In the genomic region with DNA sequence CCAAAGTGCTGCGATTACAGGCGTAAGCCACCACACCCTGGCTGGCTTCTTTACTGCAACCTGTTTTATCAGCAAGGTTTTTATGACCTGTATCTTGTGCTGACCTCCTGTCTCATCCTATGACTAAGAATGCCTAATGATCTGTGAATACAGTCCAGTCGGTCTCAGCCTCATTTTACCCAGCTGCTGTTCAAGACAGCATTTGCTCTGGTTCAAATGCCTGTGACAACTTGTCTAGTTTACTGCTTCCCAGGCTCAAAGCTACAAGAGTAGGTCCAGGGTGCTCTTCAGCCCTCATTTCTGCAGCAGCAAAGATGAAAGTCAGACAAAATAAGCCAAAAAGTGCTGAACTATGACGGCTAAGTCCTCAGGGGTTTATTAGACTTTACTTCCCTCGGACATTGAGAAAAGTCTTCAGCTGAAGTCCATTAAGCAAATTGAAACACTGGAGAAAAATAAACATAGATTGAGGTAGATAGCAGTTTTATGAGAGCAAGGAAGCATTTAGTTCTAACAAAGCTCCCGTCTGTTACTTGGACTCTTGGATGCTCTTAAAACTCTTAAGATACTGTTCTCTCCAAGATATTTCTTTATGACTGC, we compare ENCODE assay signal across 15 cellular contexts. TPM values are rescaled to one million over a fixed set of nuclear protein-coding genes. Genes with fewer than 3 reads are reported as not detected.
A peak's percentile ranks its signal among the peaks of the same experiment; 100 is the strongest.
DNase-seq lines count a peak whose midpoint lies in the region; ATAC-seq, FAIRE-seq and TF ChIP-seq lines count a peak whose summit lies in the region.
"Had no signal": no experiment of that assay in that cellular context is flagged by ENCODE, and none has a peak within 500 bp of the region (broad histone marks: within the 10 kb centered on the region; RNA-seq: fewer than 3 reads in every experiment).

No MANE protein-coding gene starts in this region.

- no peak overlapping the region for H4K91ac ChIP-seq in H1 (replicated peaks; ENCODE audit: insufficient read length, low read length)

- H3K27me3 Mint-ChIP-seq in mesothelial cell of epicardium (ENCODE audit: low read depth) = no peaks in the 10 kb centered on the region

- no peak overlapping the region for H3K4me2 ChIP-seq in H1 (ENCODE audit: insufficient read depth in 1 of 2, low read depth in 2 of 2, low read length in 2 of 2)
- H3K4me2 ChIP-seq: BLaER1 had no signal

- TF ChIP-seq RAD21 in H1 (IDR thresholded peaks at IDR 0.05 in 1 of 2, conservative IDR thresholded peaks at IDR 0.05 in 1 of 2; ENCODE audit: low read depth in 2 of 2, low read length in 2 of 2) = no peak

- no peak for FAIRE-seq in H1 (lab: Jason Lieb, UNC)

- no peaks in the 10 kb centered on the region for H4K20me1 ChIP-seq in H1 (replicated peaks in 1 of 2; ENCODE audit: control insufficient read depth in 1 of 2, insufficient read depth in 2 of 2, low read length in 2 of 2)
- H4K20me1 ChIP-seq: BLaER1 had no signal

- H3K27ac Mint-ChIP-seq in mesothelial cell of epicardium = peak overlapping the region; percentile 91

- H2AFZ ChIP-seq in H1 (ENCODE audit: low read length) = no peak overlapping the region

- ATAC-seq in GM19324 (IDR thresholded peaks at IDR 0.05; ENCODE audit: low FRiP score, unreplicated experiment) = no peak

- H3K36me3 Mint-ChIP-seq in mesothelial cell of epicardium = peaks cover 2% of the 10 kb centered on the region

- no peak overlapping the region for H3K9ac ChIP-seq in H1 (replicated peaks in 1 of 4; ENCODE audit: extremely low read depth in 1 of 4, low read depth in 3 of 4, low read length in 3 of 4)
- H3K9ac ChIP-seq: BLaER1 had no signal

- no peak overlapping the region for H2BK20ac ChIP-seq in H1 (ENCODE audit: low read length)

- H4K8ac ChIP-seq in H1 (ENCODE audit: extremely low read depth, insufficient read depth, low read length) = no peak overlapping the region

- H3K14ac ChIP-seq in H1 (ENCODE audit: insufficient read length) = no peak overlapping the region

- H4K5ac ChIP-seq in H1 (ENCODE audit: insufficient read length, low read depth, low read length) = no peak overlapping the region

- DNase-seq in DMS79 (lab: John Stamatoyannopoulos, UW) (peak; percentile 44), LNCaP clone FGC (ENCODE audit: low read depth) (peak; percentile 86), H1 (ENCODE audit: low read depth in 1 of 2, low spot score in 2 of 2) (no peak), mesothelial cell of epicardium (ENCODE audit: low spot score in 2 of 2, unreplicated experiment in 2 of 2) (no peak), NCI-H446 treated with DMSO at 0.1 percent for 48 hours (lab: John Stamatoyannopoulos, UW) (no peak), NCI-H2081 (lab: John Stamatoyannopoulos, UW) (no peak), hepatic stellate cell (ENCODE audit: low spot score) (no peak)
- DNase-seq: DMS 273 treated with DMSO at 0.1 percent for 48 hours, NCI-H1417, NCI-H2029, NCI-H510A treated with DMSO at 0.1 percent for 48 hours, SJCRH30 had no signal

- TF ChIP-seq CTCF in LNCaP clone FGC (IDR thresholded peaks at IDR 0.05; ENCODE audit: control insufficient read depth, extremely low read depth, insufficient read depth) (no peak), H1 (IDR thresholded peaks at IDR 0.05; ENCODE audit: control extremely low read depth in 1 of 3, insufficient read depth in 1 of 3, low read depth in 1 of 3, low read length in 3 of 3) (no peak), mesothelial cell of epicardium (IDR thresholded peaks at IDR 0.05; ENCODE audit: unreplicated experiment) (no peak)

- no peak overlapping the region for H2BK12ac ChIP-seq in H1 (ENCODE audit: low read depth, low read length)

- no peak overlapping the region for H3K4me3 Mint-ChIP-seq in mesothelial cell of epicardium

- no peaks in the 10 kb centered on the region for H3K79me2 ChIP-seq in H1 (ENCODE audit: control insufficient read depth in 1 of 2, insufficient read depth in 2 of 2, low read length in 2 of 2)

- no peak overlapping the region for H2AK5ac ChIP-seq in H1 (ENCODE audit: low read depth, low read length)

- H2BK5ac ChIP-seq in H1 (ENCODE audit: low read depth, low read length) = no peak overlapping the region

- POLR2A ChIA-PET in H1 (lab: Charles Lee; ENCODE audit: partially characterized antibody) = no interaction called here

- H3K23ac ChIP-seq in H1 (ENCODE audit: insufficient read length) = no peak overlapping the region

- no peak overlapping the region for H3K18ac ChIP-seq in H1 (ENCODE audit: extremely low read depth, low read length)

- CTCF ChIA-PET in H1 (lab: Charles Lee; ENCODE audit: partially characterized antibody) = interaction anchor here (0.8 kb wide), 1 partner anchor 37 kb away, joined by 3 read pairs; no protein-coding TSS in a partner anchor

- no peaks in the 10 kb centered on the region for H3K9me3 ChIP-seq in H1 (ENCODE audit: insufficient read depth in 2 of 2, low read depth in 1 of 2, low read length in 1 of 2)
- H3K9me3 ChIP-seq: BLaER1, SJCRH30 had no signal

- no peaks in the 10 kb centered on the region for H3K79me1 ChIP-seq in H1 (ENCODE audit: low read depth, low read length)

- no peak overlapping the region for H3K27ac ChIP-seq in H1 (ENCODE audit: low read depth, low read length)
- H3K27ac ChIP-seq: BLaER1, SJCRH30 had no signal

- no peaks in the 10 kb centered on the region for H3K4me1 ChIP-seq in H1 (replicated peaks in 1 of 4; ENCODE audit: control insufficient read depth in 3 of 4, insufficient read depth in 4 of 4, low read length in 3 of 4)
- H3K4me1 ChIP-seq: BLaER1, SJCRH30 had no signal

- no peaks in the 10 kb centered on the region for H3K36me3 ChIP-seq in H1 (ENCODE audit: control insufficient read depth in 2 of 4, insufficient read depth in 4 of 4, low read length in 3 of 4)
- H3K36me3 ChIP-seq: BLaER1, SJCRH30 had no signal

- no peak overlapping the region for H3K4me3 ChIP-seq in LNCaP clone FGC (ENCODE audit: low read depth, low read length)
- H3K4me3 ChIP-seq in H1 (ENCODE audit: extremely low read depth in 1 of 4, insufficient read depth in 2 of 4, low read depth in 3 of 4, low read length in 4 of 4) = no peak overlapping the region
- H3K4me3 ChIP-seq: BLaER1, SJCRH30 had no signal

- no peak overlapping the region for H2BK120ac ChIP-seq in H1 (replicated peaks; ENCODE audit: low read depth, low read length)

- H3K27me3 ChIP-seq in H1 (replicated peaks in 1 of 4; ENCODE audit: control insufficient read depth in 3 of 4, extremely low read depth in 1 of 4, insufficient read depth in 3 of 4, low read length in 3 of 4) = no peaks in the 10 kb centered on the region
- H3K27me3 ChIP-seq: BLaER1, SJCRH30 had no signal

- no peak for TF ChIP-seq POLR2A in H1 (IDR thresholded peaks at IDR 0.05; ENCODE audit: control extremely low read depth in 1 of 2, low read depth in 2 of 2, low read length in 2 of 2)

- H3K56ac ChIP-seq in H1 (replicated peaks; ENCODE audit: insufficient read length, low read depth, low read length) = no peak overlapping the region

- 94% methylated on average over 6 of the region's 6 CpGs; no CpG with 5 or more reads in 1 of the 2 experiments for WGBS in H1 (ENCODE audit: extremely low coverage in 1 of 2, insufficient coverage in 1 of 2, insufficient read length in 1 of 2, insufficient replicate concordance in 2 of 2, low coverage in 1 of 2, low lambda C conversion rate in 2 of 2, missing lambda C conversion rate in 1 of 2), 2 experiments

- no peak overlapping the region for H3K4ac ChIP-seq in H1 (replicated peaks; ENCODE audit: insufficient read length, low read depth, low read length)

- H3K4me1 Mint-ChIP-seq in mesothelial cell of epicardium = peaks cover 67% of the 10 kb centered on the region

- H3K23me2 ChIP-seq in H1 (ENCODE audit: low read depth, low read length) = no peaks in the 10 kb centered on the region

- H2BK15ac ChIP-seq in H1 (ENCODE audit: low read length) = 0 out of 2 replicates have a peak overlapping the region, but pooled peaks have one; percentile 37

- peaks cover 4% of the 10 kb centered on the region for H3K9me3 Mint-ChIP-seq in mesothelial cell of epicardium

- no peak for TF ChIP-seq EP300 in H1 (IDR thresholded peaks at IDR 0.05; ENCODE audit: borderline replicate concordance in 1 of 2, low read depth in 2 of 2, low read length in 2 of 2)

TF ChIP-seq in H1, 55 proteins besides CTCF, POLR2A, EP300 and RAD21:
- no peak for TF ChIP-seq CHD1 (IDR thresholded peaks at IDR 0.05; ENCODE audit: low read depth, low read length)
- TF ChIP-seq CREB1 (IDR thresholded peaks at IDR 0.05) = no peak
- no peak for TF ChIP-seq CHD2 (IDR thresholded peaks at IDR 0.05; ENCODE audit: low read length)
- TF ChIP-seq ZNF274 (IDR thresholded peaks at IDR 0.05; ENCODE audit: borderline replicate concordance, extremely low read depth, low read length) = no peak
- no peak for TF ChIP-seq SP2 (IDR thresholded peaks at IDR 0.05; ENCODE audit: low read length)
- TF ChIP-seq SIX5 (IDR thresholded peaks at IDR 0.05; ENCODE audit: low read depth, low read length) = no peak
- no peak for TF ChIP-seq CBX5 (IDR thresholded peaks at IDR 0.05; ENCODE audit: low read depth, low read length)
- no peak for TF ChIP-seq YY1 (IDR thresholded peaks at IDR 0.05; ENCODE audit: low read depth, low read length)
- TF ChIP-seq, protein P1, sequence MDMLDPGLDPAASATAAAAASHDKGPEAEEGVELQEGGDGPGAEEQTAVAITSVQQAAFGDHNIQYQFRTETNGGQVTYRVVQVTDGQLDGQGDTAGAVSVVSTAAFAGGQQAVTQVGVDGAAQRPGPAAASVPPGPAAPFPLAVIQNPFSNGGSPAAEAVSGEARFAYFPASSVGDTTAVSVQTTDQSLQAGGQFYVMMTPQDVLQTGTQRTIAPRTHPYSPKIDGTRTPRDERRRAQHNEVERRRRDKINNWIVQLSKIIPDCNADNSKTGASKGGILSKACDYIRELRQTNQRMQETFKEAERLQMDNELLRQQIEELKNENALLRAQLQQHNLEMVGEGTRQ (IDR thresholded peaks at IDR 0.05; ENCODE audit: low read length) = no peak
- TF ChIP-seq, protein P2, sequence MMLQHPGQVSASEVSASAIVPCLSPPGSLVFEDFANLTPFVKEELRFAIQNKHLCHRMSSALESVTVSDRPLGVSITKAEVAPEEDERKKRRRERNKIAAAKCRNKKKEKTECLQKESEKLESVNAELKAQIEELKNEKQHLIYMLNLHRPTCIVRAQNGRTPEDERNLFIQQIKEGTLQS (IDR thresholded peaks at IDR 0.05; ENCODE audit: insufficient read depth, low read depth, low read length) = no peak

RNA-seq across cellular contexts. Expression of a gene that starts 12.5 kb away (rescaled TPM):
- total RNA-seq in H1 (2021; fragmentation: NEBNext Ultra II Directional; extraction: Animal tissue kit (Norgen Biotek cat#: 25700)) = not detected in 2 replicates
- polyA plus RNA-seq in H1 (2011; rRNA removed) = not detected in 2 replicates
- polyA plus RNA-seq in H1 (2011; cell fraction: cytosol; rRNA removed) = not detected
- polyA plus RNA-seq in H1 (2011; cell fraction: nucleus; rRNA removed) = not detected
- polyA plus RNA-seq in H1 (2012, experiment 1 of 2) = not detected in 4 replicates
- not detected for polyA plus RNA-seq in H1 (2012, experiment 2 of 2)
- polyA plus RNA-seq in H1 (2013, experiment 1 of 2) = not detected
- not detected for polyA plus RNA-seq in H1 (2013, experiment 2 of 2)
- polyA minus RNA-seq in H1 (2011; rRNA and poly(A)+ RNA removed) = not detected in 2 replicates
- not detected for polyA minus RNA-seq in H1 (2011; cell fraction: cytosol; rRNA and poly(A)+ RNA removed)
- polyA minus RNA-seq in H1 (2011; cell fraction: nucleus; rRNA and poly(A)+ RNA removed) = not detected
- total RNA-seq in mesothelial cell of epicardium = not detected in 3 replicates
- total RNA-seq: SJCRH30 had no signal
- polyA plus RNA-seq: AG04450 had no signal

Comparison
In these comparisons a context has a peak if more than half of its experiments do, and no peak if none do; other contexts are left out.
1. DNase-seq: peak in DMS79 (single experiment) and LNCaP clone FGC (single experiment); none in H1 (0 of 2), mesothelial cell of epicardium (0 of 2), NCI-H446 treated with DMSO at 0.1 percent for 48 hours (single experiment), NCI-H2081 (0 of 2) and hepatic stellate cell (single experiment).